1 cellular context compared by ENCODE assay signal in the genomic region with DNA sequence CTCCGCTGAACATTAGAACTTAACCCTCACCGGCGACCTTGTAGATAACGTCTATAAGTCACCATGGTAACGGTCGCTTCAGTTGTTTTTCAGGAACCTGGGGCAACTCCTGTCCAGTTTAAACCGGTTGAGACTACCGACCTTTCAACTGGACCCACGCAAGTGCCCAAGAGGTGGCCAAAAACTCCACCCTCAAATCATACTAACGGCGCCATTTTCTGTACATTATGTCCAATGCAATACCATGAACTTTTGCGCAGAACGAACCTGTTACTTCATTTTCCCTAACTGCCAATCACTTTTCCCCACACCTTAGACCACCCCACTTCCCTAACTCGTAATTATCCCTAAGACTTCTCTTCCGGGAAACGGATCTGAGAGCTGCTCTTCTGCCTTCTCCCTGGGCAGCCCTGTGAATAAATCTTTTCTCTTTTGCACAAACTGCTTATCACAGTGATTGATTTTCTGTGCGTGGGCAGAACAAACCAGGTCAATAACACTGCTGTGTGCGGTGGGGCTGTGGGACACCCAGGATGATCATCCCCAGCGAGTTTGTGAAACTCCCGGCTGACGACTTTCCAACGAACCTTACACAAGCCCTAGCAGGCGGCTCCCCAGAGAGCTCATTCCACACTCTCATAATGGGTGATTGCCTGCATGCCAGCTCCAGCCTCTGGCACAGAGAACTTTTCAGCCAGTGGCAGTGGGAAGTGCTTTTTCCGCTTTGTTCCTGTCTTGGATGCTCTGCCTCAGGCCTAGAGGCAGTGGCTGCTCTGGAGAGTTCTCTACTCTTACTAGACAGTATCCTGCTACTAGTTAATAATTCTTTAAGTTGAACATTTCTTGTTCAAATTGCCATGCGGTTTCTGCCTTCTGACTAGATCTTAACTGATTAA.
TF ChIP-seq lines count a peak whose summit lies in the region.

No MANE protein-coding gene starts in this region.

TF ChIP-seq in K562, 482 proteins besides CTCF, POLR2A, EP300 and RAD21 (continued from another document and continues in another):
- TF ChIP-seq NRF1 (conservative IDR thresholded peaks at IDR 0.05 in 1 of 2, IDR thresholded peaks at IDR 0.05 in 1 of 2) (peak; percentile 76 to 80), ILF3 (IDR thresholded peaks at IDR 0.05; ENCODE audit: borderline replicate concordance) (no peak), E4F1 (CRISPR knock-in tag; IDR thresholded peaks at IDR 0.05; ENCODE audit: borderline replicate concordance) (no peak), ZBTB9 (CRISPR knock-in tag; IDR thresholded peaks at IDR 0.05) (peak; percentile 54; the same call in 1 of the 2 replicates), FUS (optimal IDR thresholded peaks at IDR 0.05; ENCODE audit: low read depth, low read length) (no peak), RBBP5 (IDR thresholded peaks at IDR 0.05; ENCODE audit: borderline replicate concordance, insufficient read depth, low read length, poor library complexity, severe bottlenecking) (peak; percentile 48), ZBTB34 (CRISPR knock-in tag; IDR thresholded peaks at IDR 0.05) (no peak), HOXB6 (CRISPR knock-in tag; IDR thresholded peaks at IDR 0.05; ENCODE audit: borderline replicate concordance) (no peak), CBFA2T3 (IDR thresholded peaks at IDR 0.05) (no peak), BRD9 (IDR thresholded peaks at IDR 0.05; ENCODE audit: low read depth, partially characterized antibody) (peak; percentile 93), ZNF75A (CRISPR knock-in tag; IDR thresholded peaks at IDR 0.05) (0 out of 2 replicates have a peak, but pooled peaks have one; percentile 54), TCF15 (CRISPR knock-in tag; IDR thresholded peaks at IDR 0.05) (peak; percentile 85; the same call in 1 of the 2 replicates), RBM15 (IDR thresholded peaks at IDR 0.05; ENCODE audit: insufficient read depth, low read length) (no peak), NR1H2 (CRISPR knock-in tag; IDR thresholded peaks at IDR 0.05) (no peak), ZEB2 (IDR thresholded peaks at IDR 0.05) (0 out of 2 replicates have a peak, but pooled peaks have one; percentile 28), ZNF408 (CRISPR knock-in tag; IDR thresholded peaks at IDR 0.05; ENCODE audit: low read depth) (no peak), ATF6 (CRISPR knock-in tag; IDR thresholded peaks at IDR 0.05) (no peak), SOX6 (IDR thresholded peaks at IDR 0.05) (no peak), DDX20 (tag; IDR thresholded peaks at IDR 0.05; ENCODE audit: low read depth) (peak; percentile 85; the same call in 1 of the 2 replicates), CREBBP (IDR thresholded peaks at IDR 0.05; ENCODE audit: low read depth, low read length) (no peak), HDAC6 (IDR thresholded peaks at IDR 0.05; ENCODE audit: low read depth, low read length) (no peak), TRIM24 (IDR thresholded peaks at IDR 0.05) (peak in 1 of 2 experiments; percentile 75; a peak in 2 of 4 replicates), MAZ (CRISPR knock-in tag; conservative IDR thresholded peaks at IDR 0.05 in 1 of 2, IDR thresholded peaks at IDR 0.05 in 1 of 2) (peak in 1 of 2 experiments; percentile 63; a peak in 2 of 4 replicates), RBM17 (IDR thresholded peaks at IDR 0.05; ENCODE audit: borderline replicate concordance, low read depth, low read length) (no peak), ESRRB (CRISPR knock-in tag; IDR thresholded peaks at IDR 0.05; ENCODE audit: borderline replicate concordance) (no peak), ARNT (IDR thresholded peaks at IDR 0.05) (peak in 1 of 2 experiments; percentile 22; a peak in 1 of 4 replicates), COPS2 (conservative IDR thresholded peaks at IDR 0.05) (no peak)
- TF ChIP-seq, protein P1, sequence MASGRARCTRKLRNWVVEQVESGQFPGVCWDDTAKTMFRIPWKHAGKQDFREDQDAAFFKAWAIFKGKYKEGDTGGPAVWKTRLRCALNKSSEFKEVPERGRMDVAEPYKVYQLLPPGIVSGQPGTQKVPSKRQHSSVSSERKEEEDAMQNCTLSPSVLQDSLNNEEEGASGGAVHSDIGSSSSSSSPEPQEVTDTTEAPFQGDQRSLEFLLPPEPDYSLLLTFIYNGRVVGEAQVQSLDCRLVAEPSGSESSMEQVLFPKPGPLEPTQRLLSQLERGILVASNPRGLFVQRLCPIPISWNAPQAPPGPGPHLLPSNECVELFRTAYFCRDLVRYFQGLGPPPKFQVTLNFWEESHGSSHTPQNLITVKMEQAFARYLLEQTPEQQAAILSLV (tag; IDR thresholded peaks at IDR 0.05) = peak; percentile 82
- TF ChIP-seq, protein P2, sequence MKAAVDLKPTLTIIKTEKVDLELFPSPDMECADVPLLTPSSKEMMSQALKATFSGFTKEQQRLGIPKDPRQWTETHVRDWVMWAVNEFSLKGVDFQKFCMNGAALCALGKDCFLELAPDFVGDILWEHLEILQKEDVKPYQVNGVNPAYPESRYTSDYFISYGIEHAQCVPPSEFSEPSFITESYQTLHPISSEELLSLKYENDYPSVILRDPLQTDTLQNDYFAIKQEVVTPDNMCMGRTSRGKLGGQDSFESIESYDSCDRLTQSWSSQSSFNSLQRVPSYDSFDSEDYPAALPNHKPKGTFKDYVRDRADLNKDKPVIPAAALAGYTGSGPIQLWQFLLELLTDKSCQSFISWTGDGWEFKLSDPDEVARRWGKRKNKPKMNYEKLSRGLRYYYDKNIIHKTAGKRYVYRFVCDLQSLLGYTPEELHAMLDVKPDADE (conservative IDR thresholded peaks at IDR 0.05; ENCODE audit: control insufficient read depth, low read depth, low read length) = no peak
- TF ChIP-seq, protein P3, sequence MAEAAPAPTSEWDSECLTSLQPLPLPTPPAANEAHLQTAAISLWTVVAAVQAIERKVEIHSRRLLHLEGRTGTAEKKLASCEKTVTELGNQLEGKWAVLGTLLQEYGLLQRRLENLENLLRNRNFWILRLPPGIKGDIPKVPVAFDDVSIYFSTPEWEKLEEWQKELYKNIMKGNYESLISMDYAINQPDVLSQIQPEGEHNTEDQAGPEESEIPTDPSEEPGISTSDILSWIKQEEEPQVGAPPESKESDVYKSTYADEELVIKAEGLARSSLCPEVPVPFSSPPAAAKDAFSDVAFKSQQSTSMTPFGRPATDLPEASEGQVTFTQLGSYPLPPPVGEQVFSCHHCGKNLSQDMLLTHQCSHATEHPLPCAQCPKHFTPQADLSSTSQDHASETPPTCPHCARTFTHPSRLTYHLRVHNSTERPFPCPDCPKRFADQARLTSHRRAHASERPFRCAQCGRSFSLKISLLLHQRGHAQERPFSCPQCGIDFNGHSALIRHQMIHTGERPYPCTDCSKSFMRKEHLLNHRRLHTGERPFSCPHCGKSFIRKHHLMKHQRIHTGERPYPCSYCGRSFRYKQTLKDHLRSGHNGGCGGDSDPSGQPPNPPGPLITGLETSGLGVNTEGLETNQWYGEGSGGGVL (CRISPR knock-in tag; IDR thresholded peaks at IDR 0.05) = no peak
- TF ChIP-seq, protein P4, sequence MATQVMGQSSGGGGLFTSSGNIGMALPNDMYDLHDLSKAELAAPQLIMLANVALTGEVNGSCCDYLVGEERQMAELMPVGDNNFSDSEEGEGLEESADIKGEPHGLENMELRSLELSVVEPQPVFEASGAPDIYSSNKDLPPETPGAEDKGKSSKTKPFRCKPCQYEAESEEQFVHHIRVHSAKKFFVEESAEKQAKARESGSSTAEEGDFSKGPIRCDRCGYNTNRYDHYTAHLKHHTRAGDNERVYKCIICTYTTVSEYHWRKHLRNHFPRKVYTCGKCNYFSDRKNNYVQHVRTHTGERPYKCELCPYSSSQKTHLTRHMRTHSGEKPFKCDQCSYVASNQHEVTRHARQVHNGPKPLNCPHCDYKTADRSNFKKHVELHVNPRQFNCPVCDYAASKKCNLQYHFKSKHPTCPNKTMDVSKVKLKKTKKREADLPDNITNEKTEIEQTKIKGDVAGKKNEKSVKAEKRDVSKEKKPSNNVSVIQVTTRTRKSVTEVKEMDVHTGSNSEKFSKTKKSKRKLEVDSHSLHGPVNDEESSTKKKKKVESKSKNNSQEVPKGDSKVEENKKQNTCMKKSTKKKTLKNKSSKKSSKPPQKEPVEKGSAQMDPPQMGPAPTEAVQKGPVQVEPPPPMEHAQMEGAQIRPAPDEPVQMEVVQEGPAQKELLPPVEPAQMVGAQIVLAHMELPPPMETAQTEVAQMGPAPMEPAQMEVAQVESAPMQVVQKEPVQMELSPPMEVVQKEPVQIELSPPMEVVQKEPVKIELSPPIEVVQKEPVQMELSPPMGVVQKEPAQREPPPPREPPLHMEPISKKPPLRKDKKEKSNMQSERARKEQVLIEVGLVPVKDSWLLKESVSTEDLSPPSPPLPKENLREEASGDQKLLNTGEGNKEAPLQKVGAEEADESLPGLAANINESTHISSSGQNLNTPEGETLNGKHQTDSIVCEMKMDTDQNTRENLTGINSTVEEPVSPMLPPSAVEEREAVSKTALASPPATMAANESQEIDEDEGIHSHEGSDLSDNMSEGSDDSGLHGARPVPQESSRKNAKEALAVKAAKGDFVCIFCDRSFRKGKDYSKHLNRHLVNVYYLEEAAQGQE (CRISPR knock-in tag; IDR thresholded peaks at IDR 0.05; ENCODE audit: low read depth) = 0 out of 2 replicates have a peak, but pooled peaks have one; percentile 22
